ENCODE assay signal across 1 cellular context in genomic region chr3:142633073-142633472, GRCh38.
TF ChIP-seq lines count a peak whose summit lies in the region.

No MANE protein-coding gene starts in this region.

TF ChIP-seq in HEK293, 187 proteins besides CTCF, POLR2A, EP300 and RAD21 (continued from another document):
- TF ChIP-seq ZNF398 (tag by site-specific recombination; IDR thresholded peaks at IDR 0.05) (0 out of 2 replicates have a peak, but pooled peaks have one; percentile 19), MEIS1 (CRISPR knock-in tag; IDR thresholded peaks at IDR 0.05; ENCODE audit: borderline replicate concordance) (no peak), REPIN1 (tag by site-specific recombination; IDR thresholded peaks at IDR 0.05; ENCODE audit: low read depth) (no peak)
